8 cellular contexts compared by ENCODE assay signal in genomic region chr1:201530741-201531521, GRCh38. TPM values are rescaled to one million over a fixed set of nuclear protein-coding genes. Genes with fewer than 3 reads are reported as not detected.
DNase-seq lines count a peak whose midpoint lies in the region; ATAC-seq and TF ChIP-seq lines count a peak whose summit lies in the region.

No MANE protein-coding gene starts in this region.

- ATAC-seq in GM21723 (IDR thresholded peaks at IDR 0.05; ENCODE audit: unreplicated experiment) (no peak), GM18873 (IDR thresholded peaks at IDR 0.05; ENCODE audit: low FRiP score, unreplicated experiment) (no peak)

- DNase-seq in DMS53 treated with DMSO at 0.1 percent for 48 hours (lab: John Stamatoyannopoulos, UW; ENCODE audit: unreplicated experiment) (peak; percentile 63), KG1 (lab: John Stamatoyannopoulos, UW) (peak; percentile 43), Peyer's patch (peak; percentile 38 to 87 (median 81)), iris pigment epithelial cell (ENCODE audit: low read depth) (peak; percentile 80)
- DNase-seq in stimulated activated CD4-positive, alpha-beta T cell treated with anti-CD3 and anti-CD28 coated beads, Interleukin-12 subunit alpha, Interleukin-12 subunit beta, amount 100 ng/mL, for 48 hours (ENCODE audit: low read depth in 2 of 3, low spot score in 1 of 3): peak; percentile 35 to 50 (median 37)

- TF ChIP-seq CTCF in Peyer's patch (IDR thresholded peaks at IDR 0.05): peak in 5 of 6 experiments; percentile 49 to 75 (median 72)
- TF ChIP-seq CTCF in brain (conservative IDR thresholded peaks at IDR 0.05): peak; percentile 89 to 92

- no peaks in the 10 kb centered on the region for H3K27me3 ChIP-seq in Peyer's patch

- no peaks in the 10 kb centered on the region for H3K36me3 Mint-ChIP-seq in brain

- peaks cover 30% of the 10 kb centered on the region for H3K27me3 Mint-ChIP-seq in brain

- peak overlapping the region; percentile 41 to 92 (median 78) for H3K27ac Mint-ChIP-seq in brain

- peaks cover 0 to 3% (median 0%) of the 10 kb centered on the region in 5 experiments for H3K9me3 Mint-ChIP-seq in brain

- peaks cover 0 to 8% (median 0%) of the 10 kb centered on the region in 4 donors for H3K4me1 ChIP-seq in Peyer's patch

- H3K27ac ChIP-seq in Peyer's patch: no peak overlapping the region

- no peaks in the 10 kb centered on the region for H3K9me3 ChIP-seq in Peyer's patch

- H3K4me1 Mint-ChIP-seq in brain: peaks cover 56% of the 10 kb centered on the region

- no peak overlapping the region for H3K4me3 ChIP-seq in Peyer's patch

- peak overlapping the region in 3 of 5 experiments; percentile 36 to 56 (median 37) for H3K4me3 Mint-ChIP-seq in brain

- H3K36me3 ChIP-seq in Peyer's patch: no peaks in the 10 kb centered on the region

- no peak for TF ChIP-seq POLR2A in Peyer's patch (IDR thresholded peaks at IDR 0.05)

RNA-seq across cellular contexts. Expression of gene NAV1, which starts 8.0 kb away (rescaled TPM):
- total RNA-seq in Peyer's patch: 10 to 100 TPM in 3 of 4 donors, 1 to 10 TPM in 1; 6.7 to 47.9 (median 14.9) TPM
- 55.4 TPM for polyA plus RNA-seq in brain (ENCODE audit: insufficient read depth, low read depth, low replicate concordance)

RNA-seq across cellular contexts. Expression of gene CSRP1, which starts 24.0 kb away (rescaled TPM):
- 100 to 1,000 TPM; 139 to 306 (median 160) TPM for total RNA-seq in Peyer's patch
- polyA plus RNA-seq in brain (ENCODE audit: insufficient read depth, low read depth, low replicate concordance): 599 TPM
